1 cellular context compared by ENCODE assay signal in the genomic region with DNA sequence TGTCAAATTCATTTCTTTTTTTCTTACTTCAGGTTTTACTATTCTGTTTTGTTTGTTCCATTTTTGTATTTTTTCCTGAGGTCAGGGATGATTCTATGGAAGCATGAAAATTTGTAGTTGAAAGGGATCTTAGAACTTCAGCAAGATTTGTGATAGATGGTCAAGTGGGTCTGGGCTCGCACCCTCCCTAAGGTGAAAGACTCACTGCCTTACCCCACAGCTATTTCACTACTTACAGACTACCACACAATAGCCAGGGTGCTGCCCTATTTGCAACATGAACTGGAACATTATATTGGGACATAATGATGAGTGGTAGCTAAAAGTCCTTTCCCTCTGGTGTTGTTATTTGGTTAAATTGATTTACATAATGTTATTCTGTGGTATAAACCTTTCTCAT.
TF ChIP-seq lines count a peak whose summit lies in the region.

No MANE protein-coding gene starts in this region.

TF ChIP-seq in GM23338, 12 proteins besides CTCF, POLR2A, EP300 and RAD21 (continued from another document):
- TF ChIP-seq ETS1 (IDR thresholded peaks at IDR 0.05) (no peak), ZNF114 (CRISPR knock-in tag; IDR thresholded peaks at IDR 0.05) (no peak), EZH2 (IDR thresholded peaks at IDR 0.05; ENCODE audit: low read depth, unreplicated experiment) (no peak), CREB1 (CRISPR knock-in tag; IDR thresholded peaks at IDR 0.05; ENCODE audit: low read depth) (no peak), JUNB (IDR thresholded peaks at IDR 0.05; ENCODE audit: unreplicated experiment) (no peak), EZH2phosphoT487 (IDR thresholded peaks at IDR 0.05; ENCODE audit: unreplicated experiment) (no peak), STAT1 (IDR thresholded peaks at IDR 0.05; ENCODE audit: unreplicated experiment) (no peak), POLR2AphosphoS5 (IDR thresholded peaks at IDR 0.05; ENCODE audit: low read depth) (no peak)
- TF ChIP-seq, protein P1, sequence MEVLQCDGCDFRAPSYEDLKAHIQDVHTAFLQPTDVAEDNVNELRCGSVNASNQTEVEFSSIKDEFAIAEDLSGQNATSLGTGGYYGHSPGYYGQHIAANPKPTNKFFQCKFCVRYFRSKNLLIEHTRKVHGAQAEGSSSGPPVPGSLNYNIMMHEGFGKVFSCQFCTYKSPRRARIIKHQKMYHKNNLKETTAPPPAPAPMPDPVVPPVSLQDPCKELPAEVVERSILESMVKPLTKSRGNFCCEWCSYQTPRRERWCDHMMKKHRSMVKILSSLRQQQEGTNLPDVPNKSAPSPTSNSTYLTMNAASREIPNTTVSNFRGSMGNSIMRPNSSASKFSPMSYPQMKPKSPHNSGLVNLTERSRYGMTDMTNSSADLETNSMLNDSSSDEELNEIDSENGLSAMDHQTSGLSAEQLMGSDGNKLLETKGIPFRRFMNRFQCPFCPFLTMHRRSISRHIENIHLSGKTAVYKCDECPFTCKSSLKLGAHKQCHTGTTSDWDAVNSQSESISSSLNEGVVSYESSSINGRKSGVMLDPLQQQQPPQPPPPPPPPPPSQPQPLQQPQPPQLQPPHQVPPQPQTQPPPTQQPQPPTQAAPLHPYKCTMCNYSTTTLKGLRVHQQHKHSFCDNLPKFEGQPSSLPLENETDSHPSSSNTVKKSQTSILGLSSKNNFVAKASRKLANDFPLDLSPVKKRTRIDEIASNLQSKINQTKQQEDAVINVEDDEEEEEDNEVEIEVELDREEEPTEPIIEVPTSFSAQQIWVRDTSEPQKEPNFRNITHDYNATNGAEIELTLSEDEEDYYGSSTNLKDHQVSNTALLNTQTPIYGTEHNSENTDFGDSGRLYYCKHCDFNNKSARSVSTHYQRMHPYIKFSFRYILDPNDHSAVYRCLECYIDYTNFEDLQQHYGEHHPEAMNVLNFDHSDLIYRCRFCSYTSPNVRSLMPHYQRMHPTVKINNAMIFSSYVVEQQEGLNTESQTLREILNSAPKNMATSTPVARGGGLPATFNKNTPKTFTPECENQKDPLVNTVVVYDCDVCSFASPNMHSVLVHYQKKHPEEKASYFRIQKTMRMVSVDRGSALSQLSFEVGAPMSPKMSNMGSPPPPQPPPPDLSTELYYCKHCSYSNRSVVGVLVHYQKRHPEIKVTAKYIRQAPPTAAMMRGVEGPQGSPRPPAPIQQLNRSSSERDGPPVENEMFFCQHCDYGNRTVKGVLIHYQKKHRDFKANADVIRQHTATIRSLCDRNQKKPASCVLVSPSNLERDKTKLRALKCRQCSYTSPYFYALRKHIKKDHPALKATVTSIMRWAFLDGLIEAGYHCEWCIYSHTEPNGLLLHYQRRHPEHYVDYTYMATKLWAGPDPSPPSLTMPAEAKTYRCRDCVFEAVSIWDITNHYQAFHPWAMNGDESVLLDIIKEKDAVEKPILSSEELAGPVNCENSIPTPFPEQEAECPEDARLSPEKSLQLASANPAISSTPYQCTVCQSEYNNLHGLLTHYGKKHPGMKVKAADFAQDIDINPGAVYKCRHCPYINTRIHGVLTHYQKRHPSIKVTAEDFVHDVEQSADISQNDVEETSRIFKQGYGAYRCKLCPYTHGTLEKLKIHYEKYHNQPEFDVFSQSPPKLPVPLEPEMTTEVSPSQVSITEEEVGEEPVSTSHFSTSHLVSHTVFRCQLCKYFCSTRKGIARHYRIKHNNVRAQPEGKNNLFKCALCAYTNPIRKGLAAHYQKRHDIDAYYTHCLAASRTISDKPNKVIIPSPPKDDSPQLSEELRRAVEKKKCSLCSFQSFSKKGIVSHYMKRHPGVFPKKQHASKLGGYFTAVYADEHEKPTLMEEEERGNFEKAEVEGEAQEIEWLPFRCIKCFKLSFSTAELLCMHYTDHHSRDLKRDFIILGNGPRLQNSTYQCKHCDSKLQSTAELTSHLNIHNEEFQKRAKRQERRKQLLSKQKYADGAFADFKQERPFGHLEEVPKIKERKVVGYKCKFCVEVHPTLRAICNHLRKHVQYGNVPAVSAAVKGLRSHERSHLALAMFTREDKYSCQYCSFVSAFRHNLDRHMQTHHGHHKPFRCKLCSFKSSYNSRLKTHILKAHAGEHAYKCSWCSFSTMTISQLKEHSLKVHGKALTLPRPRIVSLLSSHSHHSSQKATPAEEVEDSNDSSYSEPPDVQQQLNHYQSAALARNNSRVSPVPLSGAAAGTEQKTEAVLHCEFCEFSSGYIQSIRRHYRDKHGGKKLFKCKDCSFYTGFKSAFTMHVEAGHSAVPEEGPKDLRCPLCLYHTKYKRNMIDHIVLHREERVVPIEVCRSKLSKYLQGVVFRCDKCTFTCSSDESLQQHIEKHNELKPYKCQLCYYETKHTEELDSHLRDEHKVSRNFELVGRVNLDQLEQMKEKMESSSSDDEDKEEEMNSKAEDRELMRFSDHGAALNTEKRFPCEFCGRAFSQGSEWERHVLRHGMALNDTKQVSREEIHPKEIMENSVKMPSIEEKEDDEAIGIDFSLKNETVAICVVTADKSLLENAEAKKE (CRISPR knock-in tag; IDR thresholded peaks at IDR 0.05): no peak
